Comparison of ENCODE assay signal across 8 cellular contexts in the genomic region with DNA sequence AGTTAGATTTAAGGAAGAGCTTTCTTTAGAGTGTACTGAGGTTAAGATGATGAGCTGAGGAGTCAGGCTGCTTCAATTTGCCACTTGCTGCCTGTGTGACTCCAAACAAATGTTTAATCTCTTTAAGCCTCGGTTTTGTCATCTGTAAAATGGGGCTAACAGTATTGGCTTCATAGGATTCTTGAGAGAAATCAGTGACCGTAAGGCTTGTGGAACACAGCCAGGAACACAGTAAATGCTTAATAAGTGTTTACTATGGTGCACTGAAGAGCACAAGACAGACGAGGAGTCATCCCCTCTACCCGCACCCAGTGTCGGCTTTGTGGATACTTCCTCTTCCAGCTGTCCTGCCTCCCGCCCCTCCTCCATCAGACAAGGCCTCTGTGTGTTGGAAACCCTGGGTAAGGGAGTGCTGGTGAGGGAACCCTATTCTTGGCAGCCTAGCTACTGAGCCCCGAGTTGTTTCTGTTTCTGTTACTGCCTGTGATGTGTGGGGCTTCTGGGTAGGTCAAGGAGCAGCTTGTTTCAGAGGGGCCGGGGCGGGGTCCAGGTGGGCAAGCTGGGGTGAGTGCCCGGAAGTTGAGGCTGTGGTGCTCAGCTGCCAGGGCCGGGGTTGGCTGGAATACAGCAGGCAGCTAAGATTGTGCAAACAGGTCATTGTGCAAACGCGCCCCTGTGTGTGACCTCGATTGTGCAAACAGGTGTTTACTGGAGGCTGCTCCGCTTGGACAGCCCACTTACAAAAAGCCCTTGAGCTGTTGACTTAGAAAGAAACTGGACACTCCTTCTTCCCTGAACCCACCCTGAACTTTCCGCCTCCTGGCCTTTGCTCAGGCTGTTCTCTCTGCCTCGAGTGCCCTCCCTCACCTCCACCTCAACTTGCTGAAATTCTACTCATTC. TPM values are rescaled to one million over a fixed set of nuclear protein-coding genes. Genes with fewer than 3 reads are reported as not detected.
DNase-seq lines count a peak whose midpoint lies in the region; ATAC-seq, FAIRE-seq and TF ChIP-seq lines count a peak whose summit lies in the region.

No MANE protein-coding gene starts in this region.

- TF ChIP-seq CTCF in HL-60 (IDR thresholded peaks at IDR 0.05; ENCODE audit: insufficient read depth, low read length): no peak
- no peak for TF ChIP-seq CTCF in Peyer's patch (IDR thresholded peaks at IDR 0.05)
- no peak for TF ChIP-seq CTCF in progenitor cell of endocrine pancreas (IDR thresholded peaks at IDR 0.05; ENCODE audit: unreplicated experiment)
- TF ChIP-seq CTCF in GM20000 (IDR thresholded peaks at IDR 0.05; ENCODE audit: extremely low read depth, missing control alignments): no peak
- TF ChIP-seq CTCF in osteocyte (IDR thresholded peaks at IDR 0.05): no peak
- TF ChIP-seq CTCF in D721Med (IDR thresholded peaks at IDR 0.05; ENCODE audit: insufficient read depth, missing control alignments): no peak

- no peak for FAIRE-seq in D721Med (lab: Jason Lieb, UNC)

- intact Hi-C loops in Right ventricle myocardium inferior (cut with DNase I): no loop called here

- H3K4me3 Mint-ChIP-seq in progenitor cell of endocrine pancreas (ENCODE audit: low read depth) (peak overlapping the region; percentile 33), osteocyte (ENCODE audit: unreplicated experiment) (no peak overlapping the region)

- H3K36me3 Mint-ChIP-seq in progenitor cell of endocrine pancreas (ENCODE audit: insufficient read depth): no peaks in the 10 kb centered on the region
- H3K36me3 Mint-ChIP-seq in osteocyte (ENCODE audit: unreplicated experiment): no peaks in the 10 kb centered on the region

- H3K27ac ChIP-seq in HL-60 (replicated peaks) (peak overlapping the region; percentile 91), Peyer's patch (peak overlapping the region; percentile 49 to 55 (median 50))

- H3K27me3 Mint-ChIP-seq in progenitor cell of endocrine pancreas (no peaks in the 10 kb centered on the region), osteocyte (ENCODE audit: unreplicated experiment) (peaks cover 45% of the 10 kb centered on the region)

- H3K9me3 ChIP-seq in Peyer's patch: no peaks in the 10 kb centered on the region

- peaks cover 43% of the 10 kb centered on the region for H3K4me1 Mint-ChIP-seq in progenitor cell of endocrine pancreas (ENCODE audit: low read depth)
- H3K4me1 Mint-ChIP-seq in osteocyte (ENCODE audit: unreplicated experiment): no peaks in the 10 kb centered on the region

- peak; percentile 64 for ATAC-seq in Right ventricle myocardium inferior

- H3K9me3 Mint-ChIP-seq in progenitor cell of endocrine pancreas (ENCODE audit: low read depth) (no peaks in the 10 kb centered on the region), osteocyte (ENCODE audit: unreplicated experiment) (no peaks in the 10 kb centered on the region)

- no peak for TF ChIP-seq POLR2A in Peyer's patch (IDR thresholded peaks at IDR 0.05)

- H3K4me3 ChIP-seq in HL-60 (replicated peaks; ENCODE audit: insufficient read depth, low read length) (no peak overlapping the region), Peyer's patch (no peak overlapping the region)

- DNase-seq in HL-60 (ENCODE audit: low read depth in 1 of 2, low spot score in 1 of 2) (peak; percentile 97 to 99), Peyer's patch (peak in 2 of 3 donors; percentile 45 to 71), Right ventricle myocardium inferior (ENCODE audit: missing footprints) (peak; percentile 90), progenitor cell of endocrine pancreas (ENCODE audit: low spot score, unreplicated experiment) (peak; percentile 39), GM20000 (ENCODE audit: low spot score) (no peak), osteocyte (ENCODE audit: extremely low spot score, unreplicated experiment) (no peak), SW480 (ENCODE audit: low spot score) (no peak), D721Med (ENCODE audit: insufficient read length, low spot score) (no peak)

- H3K27me3 ChIP-seq in HL-60 (ENCODE audit: insufficient read depth, poor library complexity, severe bottlenecking) (no peaks in the 10 kb centered on the region), Peyer's patch (no peaks in the 10 kb centered on the region)

- no peaks in the 10 kb centered on the region for H3K36me3 ChIP-seq in Peyer's patch

- peaks cover 0 to 5% (median 0%) of the 10 kb centered on the region in 4 donors for H3K4me1 ChIP-seq in Peyer's patch

- H3K27ac Mint-ChIP-seq in progenitor cell of endocrine pancreas (peak overlapping the region; percentile 96), osteocyte (ENCODE audit: unreplicated experiment) (no peak overlapping the region)

RNA-seq across cellular contexts. Expression of a gene that starts 4.0 kb away (rescaled TPM):
- total RNA-seq in Peyer's patch (10 to 100 TPM in 1 of 4 donors, 1 to 10 TPM in 3; 1.6 to 41.3 (median 4.2) TPM), Right ventricle myocardium inferior (5.8 TPM), progenitor cell of endocrine pancreas (4.2 and 5.5 TPM in 2 replicates), osteocyte (not detected in 2 replicates)

RNA-seq across cellular contexts. Expression of a gene that starts 22.5 kb away (rescaled TPM):
- total RNA-seq in Peyer's patch (10 to 100 TPM; 44.2 to 74.3 (median 46.7) TPM), Right ventricle myocardium inferior (114 TPM), progenitor cell of endocrine pancreas (72.0 and 76.4 TPM in 2 replicates), osteocyte (59.0 and 64.4 TPM in 2 replicates)

RNA-seq across cellular contexts. Expression of a gene that starts 36.4 kb away (rescaled TPM):
- total RNA-seq in Peyer's patch (1 to 10 TPM in 3 of 4 donors, under 1 TPM in 1; 0.67 to 9.9 (median 3.2) TPM), Right ventricle myocardium inferior (5.3 TPM), progenitor cell of endocrine pancreas (18.2 and 21.0 TPM in 2 replicates), osteocyte (5.0 and 7.1 TPM in 2 replicates)

Comparison
In these comparisons a context has a peak if more than half of its experiments do, and no peak if none do; other contexts are left out.
1. DNase-seq: peak in HL-60 (2 of 2), Peyer's patch (2 of 3), Right ventricle myocardium inferior (single experiment) and progenitor cell of endocrine pancreas (single experiment); none in GM20000 (single experiment), osteocyte (single experiment), SW480 (single experiment) and D721Med (single experiment).